17 cellular contexts compared by ENCODE assay signal in the genomic region with DNA sequence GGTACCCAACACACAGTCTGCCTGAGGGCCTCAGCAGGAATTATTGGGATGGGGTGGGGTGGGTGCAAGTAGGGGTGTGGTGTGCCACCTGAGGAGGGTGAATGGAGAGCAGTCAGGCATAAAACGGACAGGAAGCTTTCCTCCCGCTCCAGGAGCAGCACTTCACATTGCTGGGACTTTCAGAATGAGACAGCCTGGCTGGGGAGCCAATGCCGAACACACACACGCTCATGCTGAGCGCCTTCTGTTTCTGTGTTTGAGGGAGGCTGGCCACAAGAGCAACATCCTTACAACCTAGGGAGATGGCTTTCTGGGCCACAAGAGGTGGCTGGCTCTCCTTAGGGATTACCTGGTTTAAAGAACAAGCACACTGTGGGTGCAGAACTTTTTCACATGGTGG.
A peak's percentile ranks its signal among the peaks of the same experiment; 100 is the strongest.
DNase-seq lines count a peak whose midpoint lies in the region; ATAC-seq, FAIRE-seq and TF ChIP-seq lines count a peak whose summit lies in the region.
"Had no signal": no experiment of that assay in that cellular context is flagged by ENCODE, and none has a peak within 500 bp of the region (broad histone marks: within the 10 kb centered on the region; RNA-seq: fewer than 3 reads in every experiment).

No MANE protein-coding gene starts in this region.

- no peak for DNase-seq in right cardiac atrium
- no peak for DNase-seq in Right ventricle myocardium superior
- peak; percentile 97 for DNase-seq in NCI-H69 (lab: John Stamatoyannopoulos, UW)
- no peak for DNase-seq in H1 (ENCODE audit: low read depth in 1 of 2, low spot score in 2 of 2)
- no peak for DNase-seq in activated naive CD4-positive, alpha-beta T cell treated with anti-CD3 and anti-CD28 coated beads, Interleukin-2, amount 50 U/mL, for 72 hours (ENCODE audit: low spot score in 2 of 2)
- no peak for DNase-seq in Kasumi-1 (lab: John Stamatoyannopoulos, UW)
- no peak for DNase-seq in SHP77 treated with DMSO at 0.1 percent for 48 hours (lab: John Stamatoyannopoulos, UW)
- DNase-seq: COR-L47; EL; NCI-H1417 treated with DMSO at 0.1 percent for 48 hours; NCI-H1930; NK-92 treated with Interleukin-12 subunit alpha and Interleukin-12 subunit beta, amount 100 ng/mL, for 24 hours; SW 1271 had no signal

- peak overlapping the region; percentile 49 for H3K27ac ChIP-seq in right cardiac atrium (ENCODE audit: low read length)
- H3K27ac ChIP-seq in H1 (ENCODE audit: low read depth, low read length) = no peak overlapping the region
- H3K27ac ChIP-seq: HL-60, SJSA1 had no signal

- intact Hi-C loops in right cardiac atrium (cut with DNase I) (loop anchor here in 3 of 4 donors (5.0 to 10.0 kb wide), 2 partner anchors 33 to 131 kb away; a partner anchor contains a TSS), Right ventricle myocardium superior (cut with DNase I) (loop anchor here (5.0 kb wide), 1 partner anchor 188 kb away; a partner anchor contains a TSS)

- no peak overlapping the region for H4K5ac ChIP-seq in H1 (ENCODE audit: insufficient read length, low read depth, low read length)

- H4K20me1 ChIP-seq in H1 (replicated peaks in 1 of 2; ENCODE audit: control insufficient read depth in 1 of 2, insufficient read depth in 2 of 2, low read length in 2 of 2) = no peaks in the 10 kb centered on the region

- no peak overlapping the region for H4K91ac ChIP-seq in H1 (replicated peaks; ENCODE audit: insufficient read length, low read length)

- no peak for TF ChIP-seq RAD21 in H1 (IDR thresholded peaks at IDR 0.05 in 1 of 2, conservative IDR thresholded peaks at IDR 0.05 in 1 of 2; ENCODE audit: low read depth in 2 of 2, low read length in 2 of 2)

- no peak overlapping the region for H2BK15ac ChIP-seq in H1 (ENCODE audit: low read length)

- H3K23ac ChIP-seq in H1 (ENCODE audit: insufficient read length) = no peak overlapping the region

- H4K8ac ChIP-seq in H1 (ENCODE audit: extremely low read depth, insufficient read depth, low read length) = no peak overlapping the region

- 86% methylated on average over 5 of the region's 5 CpGs for WGBS in right cardiac atrium
- WGBS in H1 (ENCODE audit: extremely low coverage in 1 of 2, insufficient coverage in 1 of 2, insufficient read length in 1 of 2, insufficient replicate concordance in 2 of 2, low coverage in 1 of 2, low lambda C conversion rate in 2 of 2, missing lambda C conversion rate in 1 of 2), 2 experiments = 92% methylated on average over 5 of the region's 5 CpGs; no CpG with 5 or more reads in 1 of the 2 experiments

- H3K4me2 ChIP-seq in H1 (ENCODE audit: insufficient read depth in 1 of 2, low read depth in 2 of 2, low read length in 2 of 2) = no peak overlapping the region

- H3K9ac ChIP-seq in H1 (replicated peaks in 1 of 4; ENCODE audit: extremely low read depth in 1 of 4, low read depth in 3 of 4, low read length in 3 of 4) = no peak overlapping the region

- H3K14ac ChIP-seq in H1 (ENCODE audit: insufficient read length) = no peak overlapping the region

- H2BK5ac ChIP-seq in H1 (ENCODE audit: low read depth, low read length) = 0 out of 2 replicates have a peak overlapping the region, but pooled peaks have one; percentile 60

- H3K9me3 Mint-ChIP-seq in activated naive CD4-positive, alpha-beta T cell treated with anti-CD3 and anti-CD28 coated beads, Interleukin-2, amount 50 U/mL, for 72 hours = no peaks in the 10 kb centered on the region

- no peak for FAIRE-seq in H1 (lab: Jason Lieb, UNC)
- FAIRE-seq: HTR-8/SVneo had no signal

- no peak overlapping the region for H2AFZ ChIP-seq in H1 (ENCODE audit: low read length)

- H3K36me3 Mint-ChIP-seq in activated naive CD4-positive, alpha-beta T cell treated with anti-CD3 and anti-CD28 coated beads, Interleukin-2, amount 50 U/mL, for 72 hours = no peaks in the 10 kb centered on the region

- H2AK5ac ChIP-seq in H1 (ENCODE audit: low read depth, low read length) = no peak overlapping the region; the same call in 1 of the 2 replicates

- H2BK120ac ChIP-seq in H1 (replicated peaks; ENCODE audit: low read depth, low read length) = no peak overlapping the region

- H3K79me2 ChIP-seq in H1 (ENCODE audit: control insufficient read depth in 1 of 2, insufficient read depth in 2 of 2, low read length in 2 of 2) = no peaks in the 10 kb centered on the region

- H3K56ac ChIP-seq in H1 (replicated peaks; ENCODE audit: insufficient read length, low read depth, low read length) = no peak overlapping the region

- no peak for TF ChIP-seq CTCF in H1 (IDR thresholded peaks at IDR 0.05; ENCODE audit: control extremely low read depth in 1 of 3, insufficient read depth in 1 of 3, low read depth in 1 of 3, low read length in 3 of 3)

- no peaks in the 10 kb centered on the region for H3K9me3 ChIP-seq in right cardiac atrium (ENCODE audit: control insufficient read depth, low read length)
- no peaks in the 10 kb centered on the region for H3K9me3 ChIP-seq in H1 (ENCODE audit: insufficient read depth in 2 of 2, low read depth in 1 of 2, low read length in 1 of 2)
- H3K9me3 ChIP-seq: SJSA1 had no signal

- H3K23me2 ChIP-seq in H1 (ENCODE audit: low read depth, low read length) = no peaks in the 10 kb centered on the region

- 0 out of 2 replicates have a peak overlapping the region, but pooled peaks have one; percentile 2 for H2BK12ac ChIP-seq in H1 (ENCODE audit: low read depth, low read length)

- H3K27ac Mint-ChIP-seq in activated naive CD4-positive, alpha-beta T cell treated with anti-CD3 and anti-CD28 coated beads, Interleukin-2, amount 50 U/mL, for 72 hours = no peak overlapping the region

- H3K4ac ChIP-seq in H1 (replicated peaks; ENCODE audit: insufficient read length, low read depth, low read length) = no peak overlapping the region

- ATAC-seq in right cardiac atrium = no peak
- ATAC-seq in Right ventricle myocardium superior (ENCODE audit: poor library complexity) = no peak
- ATAC-seq in activated naive CD4-positive, alpha-beta T cell treated with anti-CD3 and anti-CD28 coated beads, Interleukin-2, amount 50 U/mL, for 72 hours = no peak

- CTCF ChIA-PET in H1 (lab: Charles Lee; ENCODE audit: partially characterized antibody) = interaction anchor here (0.6 to 6.8 kb wide), 9 partner anchors 7 to 319 kb away, joined by 3 to 84 read pairs (median 3); no protein-coding TSS in a partner anchor

- H3K18ac ChIP-seq in H1 (ENCODE audit: extremely low read depth, low read length) = no peak overlapping the region

- no peak for TF ChIP-seq POLR2A in H1 (IDR thresholded peaks at IDR 0.05; ENCODE audit: control extremely low read depth in 1 of 2, low read depth in 2 of 2, low read length in 2 of 2)

- H3K36me3 ChIP-seq in H1 (ENCODE audit: control insufficient read depth in 2 of 4, insufficient read depth in 4 of 4, low read length in 3 of 4) = no peaks in the 10 kb centered on the region
- H3K36me3 ChIP-seq: HAP-1, SJSA1 had no signal

- H3K4me3 ChIP-seq in right cardiac atrium (ENCODE audit: low read length) (no peak overlapping the region), H1 (ENCODE audit: extremely low read depth in 1 of 4, insufficient read depth in 2 of 4, low read depth in 3 of 4, low read length in 4 of 4) (no peak overlapping the region)
- H3K4me3 ChIP-seq: HAP-1, SJSA1 had no signal

- peaks cover 22% of the 10 kb centered on the region for H3K4me1 ChIP-seq in right cardiac atrium (ENCODE audit: control insufficient read depth, insufficient read depth, low read length)
- peaks cover 5 to 15% (median 9%) of the 10 kb centered on the region in 4 experiments for H3K4me1 ChIP-seq in H1 (replicated peaks in 1 of 4; ENCODE audit: control insufficient read depth in 3 of 4, insufficient read depth in 4 of 4, low read length in 3 of 4)

- H3K27me3 ChIP-seq in right cardiac atrium (ENCODE audit: control insufficient read depth, insufficient read depth) (no peaks in the 10 kb centered on the region), H1 (replicated peaks in 1 of 4; ENCODE audit: control insufficient read depth in 3 of 4, extremely low read depth in 1 of 4, insufficient read depth in 3 of 4, low read length in 3 of 4) (no peaks in the 10 kb centered on the region)
- H3K27me3 ChIP-seq: SJSA1 had no signal

- TF ChIP-seq EP300 in H1 (IDR thresholded peaks at IDR 0.05; ENCODE audit: borderline replicate concordance in 1 of 2, low read depth in 2 of 2, low read length in 2 of 2) = no peak

- POLR2A ChIA-PET in H1 (lab: Charles Lee; ENCODE audit: partially characterized antibody) = no interaction called here

- H3K79me1 ChIP-seq in H1 (ENCODE audit: low read depth, low read length) = no peaks in the 10 kb centered on the region

- H2BK20ac ChIP-seq in H1 (ENCODE audit: low read length) = no peak overlapping the region

TF ChIP-seq in H1, 55 proteins besides CTCF, POLR2A, EP300 and RAD21:
- no peak for TF ChIP-seq BRCA1 (IDR thresholded peaks at IDR 0.05; ENCODE audit: low read depth, low read length)
- no peak for TF ChIP-seq SP2 (IDR thresholded peaks at IDR 0.05; ENCODE audit: low read length)
- no peak for TF ChIP-seq ZNF274 (IDR thresholded peaks at IDR 0.05; ENCODE audit: borderline replicate concordance, extremely low read depth, low read length)
- TF ChIP-seq EZH2 (IDR thresholded peaks at IDR 0.05; ENCODE audit: low read depth, low read length, severe bottlenecking) = no peak
- TF ChIP-seq JUND (IDR thresholded peaks at IDR 0.05; ENCODE audit: low read length) = no peak
- TF ChIP-seq TCF12 (IDR thresholded peaks at IDR 0.05; ENCODE audit: low read depth, low read length) = no peak
- no peak for TF ChIP-seq ASH2L (IDR thresholded peaks at IDR 0.05; ENCODE audit: low read length)
- TF ChIP-seq, protein P1, sequence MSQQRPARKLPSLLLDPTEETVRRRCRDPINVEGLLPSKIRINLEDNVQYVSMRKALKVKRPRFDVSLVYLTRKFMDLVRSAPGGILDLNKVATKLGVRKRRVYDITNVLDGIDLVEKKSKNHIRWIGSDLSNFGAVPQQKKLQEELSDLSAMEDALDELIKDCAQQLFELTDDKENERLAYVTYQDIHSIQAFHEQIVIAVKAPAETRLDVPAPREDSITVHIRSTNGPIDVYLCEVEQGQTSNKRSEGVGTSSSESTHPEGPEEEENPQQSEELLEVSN (IDR thresholded peaks at IDR 0.05) = no peak
- TF ChIP-seq TAF7 (optimal IDR thresholded peaks at IDR 0.05; ENCODE audit: borderline replicate concordance, low read depth, low read length) = no peak
- TF ChIP-seq SRF (IDR thresholded peaks at IDR 0.05; ENCODE audit: low read depth, low read length) = no peak
- TF ChIP-seq CBX5 (IDR thresholded peaks at IDR 0.05; ENCODE audit: low read depth, low read length) = no peak
TF ChIP-seq in H1: peak in this region for 0.
